ENCODE assay signal across 21 cellular contexts in the genomic region with DNA sequence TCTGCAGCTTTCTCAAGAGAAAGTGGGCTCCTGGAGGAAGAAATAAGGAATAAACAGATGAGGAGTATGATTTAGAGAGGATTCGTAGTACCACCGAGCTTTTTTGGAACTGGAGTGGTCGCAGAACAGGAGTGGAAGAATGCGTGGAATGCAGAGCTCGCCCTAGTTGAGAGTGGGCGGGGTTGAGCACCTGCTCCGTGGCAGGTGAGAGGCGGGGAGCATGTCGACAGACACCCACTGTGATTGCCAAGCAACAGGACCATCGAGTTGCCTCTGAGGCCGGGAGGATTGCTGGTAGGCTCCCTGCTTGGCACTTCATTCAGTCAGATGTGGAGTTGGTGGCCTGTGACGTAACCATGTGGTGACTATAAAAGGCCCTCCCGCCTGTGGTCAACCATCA. TPM values are rescaled to one million over a fixed set of nuclear protein-coding genes. Genes with fewer than 3 reads are reported as not detected.
"Had no signal": no experiment of that assay in that cellular context is flagged by ENCODE, and none has a peak within 500 bp of the region (broad histone marks: within the 10 kb centered on the region; RNA-seq: fewer than 3 reads in every experiment).

No MANE protein-coding gene starts in this region.

RNA-seq across cellular contexts. Expression of gene H2BW2, which starts 15.2 kb away (rescaled TPM):
- total RNA-seq: activated naive CD4-positive, alpha-beta T cell treated with anti-CD3 and anti-CD28 coated beads for 36 hours; activated naive CD4-positive, alpha-beta T cell treated with anti-CD3 and anti-CD28 coated beads, Interleukin-2, amount 50 U/mL, for 72 hours; activated naive CD8-positive, alpha-beta T cell treated with anti-CD3 and anti-CD28 coated beads for 36 hours; activated naive CD8-positive, alpha-beta T cell treated with anti-CD3 and anti-CD28 coated beads, Interleukin-2, amount 10 ng/mL, durations not matched to agents 7 days and 5 days; activated T-cell treated with anti-CD3 and anti-CD28 coated beads, Interleukin-2, amount 50 U/mL, for 4 hours; activated T-cell treated with anti-CD3 and anti-CD28 coated beads, Interleukin-2, amount 50 U/mL, for 72 hours; activated T-helper 1 cell treated with anti-CD3 and anti-CD28 coated beads, Interleukin-12 subunit alpha, Interleukin-12 subunit beta, Interleukin-2, Interleukin-4 antibody, amounts not matched to agents 30 ng/mL and 10 ng/mL and 1 ng/mL, durations not matched to agents 14 hours and 24 hours and 36 hours; activated T-helper 17 cell treated with anti-CD3 and anti-CD28 coated beads, Interleukin-2, amount 50 U/mL, for 72 hours; activated T-helper 2 cell treated with anti-CD3 and anti-CD28 coated beads, Interferon-gamma antibody, Interleukin-2, Interleukin-4, amounts not matched to agents 10 μg/mL and 5 μg/mL and 100 μg/mL, durations not matched to agents 14 hours and 24 hours and 36 hours; adrenal gland; aorta; ascending aorta; astrocyte; body of pancreas; breast epithelium; bronchial epithelial cell; cardiac muscle cell; cardiac septum; cerebellum; chondrocyte had no signal
- polyA plus RNA-seq: adipose tissue, adrenal gland, aorta, cardiac muscle cell had no signal

RNA-seq across cellular contexts. Expression of gene H2BW1, which starts 41.4 kb away (rescaled TPM):
- total RNA-seq: activated naive CD4-positive, alpha-beta T cell treated with anti-CD3 and anti-CD28 coated beads for 36 hours; activated naive CD4-positive, alpha-beta T cell treated with anti-CD3 and anti-CD28 coated beads, Interleukin-2, amount 50 U/mL, for 72 hours; activated naive CD8-positive, alpha-beta T cell treated with anti-CD3 and anti-CD28 coated beads for 36 hours; activated naive CD8-positive, alpha-beta T cell treated with anti-CD3 and anti-CD28 coated beads, Interleukin-2, amount 10 ng/mL, durations not matched to agents 7 days and 5 days; activated T-cell treated with anti-CD3 and anti-CD28 coated beads, Interleukin-2, amount 50 U/mL, for 4 hours; activated T-cell treated with anti-CD3 and anti-CD28 coated beads, Interleukin-2, amount 50 U/mL, for 72 hours; activated T-helper 1 cell treated with anti-CD3 and anti-CD28 coated beads, Interleukin-12 subunit alpha, Interleukin-12 subunit beta, Interleukin-2, Interleukin-4 antibody, amounts not matched to agents 30 ng/mL and 10 ng/mL and 1 ng/mL, durations not matched to agents 14 hours and 24 hours and 36 hours; activated T-helper 17 cell treated with anti-CD3 and anti-CD28 coated beads, Interleukin-2, amount 50 U/mL, for 72 hours; activated T-helper 2 cell treated with anti-CD3 and anti-CD28 coated beads, Interferon-gamma antibody, Interleukin-2, Interleukin-4, amounts not matched to agents 10 μg/mL and 5 μg/mL and 100 μg/mL, durations not matched to agents 14 hours and 24 hours and 36 hours; adrenal gland; aorta; ascending aorta; astrocyte; body of pancreas; breast epithelium; bronchial epithelial cell; cardiac muscle cell; cardiac septum; cerebellum; chondrocyte had no signal
- polyA plus RNA-seq: adipose tissue, adrenal gland, aorta, cardiac muscle cell had no signal

RNA-seq across cellular contexts. Expression of gene ZCCHC18, which starts 57.4 kb away (rescaled TPM):
- total RNA-seq: bronchial epithelial cell had no signal
